Comparison of ENCODE assay signal across 8 cellular contexts in the genomic region with DNA sequence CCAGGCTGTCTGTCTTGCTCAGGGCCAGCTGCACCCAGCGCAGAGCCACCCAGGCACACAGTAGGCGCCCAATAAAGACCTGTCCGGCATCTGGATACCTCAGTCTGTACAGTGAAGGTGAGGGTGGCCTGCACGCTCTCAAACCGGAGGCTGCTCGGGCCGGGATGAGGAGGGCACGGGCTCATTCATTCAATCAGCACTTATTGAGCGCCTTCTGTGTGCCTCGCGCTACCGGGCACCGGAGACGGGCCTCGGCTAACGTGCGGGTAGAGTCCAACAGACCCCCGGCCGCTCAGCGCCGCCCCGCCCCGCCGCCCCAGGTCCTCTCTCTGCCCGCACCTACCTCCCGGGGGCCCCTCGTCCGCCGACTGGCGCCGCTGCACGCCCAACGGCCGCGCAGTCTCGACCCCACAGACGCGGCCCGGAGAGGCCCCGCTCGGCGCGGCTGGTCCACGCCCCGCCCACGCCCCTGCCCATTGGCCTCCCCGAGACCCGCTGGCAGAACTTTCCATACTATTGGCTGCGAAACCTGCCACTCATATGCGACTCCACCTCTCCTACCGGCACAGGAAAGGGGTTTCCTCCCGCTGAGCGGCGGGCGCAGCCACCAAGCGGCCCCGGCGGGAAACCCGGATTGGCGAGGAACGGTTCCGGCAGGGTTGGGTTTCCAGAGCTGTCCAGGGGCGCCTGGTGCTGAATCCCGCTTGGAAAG. TPM values are rescaled to one million over a fixed set of nuclear protein-coding genes. Genes with fewer than 3 reads are reported as not detected.
A peak's percentile ranks its signal among the peaks of the same experiment; 100 is the strongest.
DNase-seq lines count a peak whose midpoint lies in the region; ATAC-seq and TF ChIP-seq lines count a peak whose summit lies in the region.

A gene with protein sequence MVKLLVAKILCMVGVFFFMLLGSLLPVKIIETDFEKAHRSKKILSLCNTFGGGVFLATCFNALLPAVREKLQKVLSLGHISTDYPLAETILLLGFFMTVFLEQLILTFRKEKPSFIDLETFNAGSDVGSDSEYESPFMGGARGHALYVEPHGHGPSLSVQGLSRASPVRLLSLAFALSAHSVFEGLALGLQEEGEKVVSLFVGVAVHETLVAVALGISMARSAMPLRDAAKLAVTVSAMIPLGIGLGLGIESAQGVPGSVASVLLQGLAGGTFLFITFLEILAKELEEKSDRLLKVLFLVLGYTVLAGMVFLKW (minus strand): TSS at position 416 of the 712 bp plus-strand sequence. CDS start 2,760 bp downstream, outside the sequence.

- peaks cover 4% of the 10 kb centered on the region for H3K4me1 Mint-ChIP-seq in endothelial cell (ENCODE audit: unreplicated experiment)
- peaks cover 7% of the 10 kb centered on the region for H3K4me1 Mint-ChIP-seq in mesothelial cell of epicardium

- peak; percentile 91 for ATAC-seq in GM21515 (IDR thresholded peaks at IDR 0.05; ENCODE audit: unreplicated experiment)

- H3K9ac ChIP-seq in OCI-LY3 (ENCODE audit: low read length): peak within 1 kb of the TSS; percentile 77

- H3K4me1 ChIP-seq in OCI-LY3 (ENCODE audit: low read length): no peaks in the 10 kb centered on the region

- H3K9me3 Mint-ChIP-seq in endothelial cell (ENCODE audit: unreplicated experiment) (no peaks in the 10 kb centered on the region), mesothelial cell of epicardium (no peaks in the 10 kb centered on the region)

- H3K4me3 Mint-ChIP-seq in endothelial cell (ENCODE audit: unreplicated experiment) (peak within 1 kb of the TSS; percentile 91), mesothelial cell of epicardium (peak within 1 kb of the TSS; percentile 77)

- peaks cover 5% of the 10 kb centered on the region for H3K9me3 ChIP-seq in OCI-LY3 (ENCODE audit: insufficient read depth, low read length)

- peak within 1 kb of the TSS; percentile 94 for H2AFZ ChIP-seq in OCI-LY3 (ENCODE audit: low read depth, low read length)

- peaks cover 4% of the 10 kb centered on the region for H3K27me3 Mint-ChIP-seq in endothelial cell (ENCODE audit: unreplicated experiment)
- H3K27me3 Mint-ChIP-seq in mesothelial cell of epicardium (ENCODE audit: low read depth): peaks cover 16% of the 10 kb centered on the region

- peak within 1 kb of the TSS; percentile 95 for H3K4me3 ChIP-seq in OCI-LY3 (ENCODE audit: low read length)

- no peak within 1 kb of the TSS for H3K27ac ChIP-seq in OCI-LY3 (ENCODE audit: low read length)

- H3K4me2 ChIP-seq in OCI-LY3 (ENCODE audit: low read length): peak within 1 kb of the TSS; percentile 92

- H4K20me1 ChIP-seq in OCI-LY3 (ENCODE audit: insufficient read depth, low read length): no peaks in the 10 kb centered on the region; the same call in 1 of the 2 replicates

- no peak for TF ChIP-seq CTCF in OCI-LY3 (IDR thresholded peaks at IDR 0.05; ENCODE audit: low read depth, low read length)
- TF ChIP-seq CTCF in endothelial cell (IDR thresholded peaks at IDR 0.05; ENCODE audit: unreplicated experiment): no peak
- TF ChIP-seq CTCF in mesothelial cell of epicardium (IDR thresholded peaks at IDR 0.05; ENCODE audit: unreplicated experiment): no peak

- DNase-seq in D341Med (ENCODE audit: low spot score): peak; percentile 100
- DNase-seq in HuH-7.5 (ENCODE audit: low spot score): peak; percentile 100
- peak; percentile 99 for DNase-seq in activated CD8-positive, alpha-beta memory T cell treated with anti-CD3 and anti-CD28 coated beads, Interleukin-2, amount 50 U/mL, for 4 hours
- peak; percentile 99 for DNase-seq in endothelial cell (ENCODE audit: low spot score)
- DNase-seq in mesothelial cell of epicardium (ENCODE audit: low spot score in 2 of 2, unreplicated experiment in 2 of 2): peak; percentile 100
- DNase-seq in stimulated activated CD8-positive, alpha-beta memory T cell treated with anti-CD3 and anti-CD28 coated beads, Interleukin-15, amount 100 ng/mL, for 4 hours (ENCODE audit: low read depth in 2 of 2): peak; percentile 97 to 99

- peaks cover 9% of the 10 kb centered on the region for H3K27me3 ChIP-seq in OCI-LY3 (ENCODE audit: low read depth, low read length)

- peaks cover 22% of the 10 kb centered on the region for H3K79me2 ChIP-seq in OCI-LY3 (ENCODE audit: low read length)

- peaks cover 23% of the 10 kb centered on the region for H3K36me3 ChIP-seq in OCI-LY3 (replicated peaks; ENCODE audit: low read depth, low read length)

- H3K27ac Mint-ChIP-seq in endothelial cell (ENCODE audit: unreplicated experiment): peak within 1 kb of the TSS; percentile 30
- peak within 1 kb of the TSS; percentile 59 for H3K27ac Mint-ChIP-seq in mesothelial cell of epicardium

- H3K36me3 Mint-ChIP-seq in endothelial cell (ENCODE audit: low read depth, unreplicated experiment) (peaks cover 21% of the 10 kb centered on the region), mesothelial cell of epicardium (peaks cover 18% of the 10 kb centered on the region)

RNA-seq across cellular contexts. Expression of the gene that starts here (rescaled TPM):
- total RNA-seq in endothelial cell (ENCODE audit: unreplicated experiment) (28.7 TPM), mesothelial cell of epicardium (27.5 to 29.7 TPM (median 28.8 TPM) in 3 replicates)
